ENCODE assay signal across 24 cellular contexts in the genomic region with DNA sequence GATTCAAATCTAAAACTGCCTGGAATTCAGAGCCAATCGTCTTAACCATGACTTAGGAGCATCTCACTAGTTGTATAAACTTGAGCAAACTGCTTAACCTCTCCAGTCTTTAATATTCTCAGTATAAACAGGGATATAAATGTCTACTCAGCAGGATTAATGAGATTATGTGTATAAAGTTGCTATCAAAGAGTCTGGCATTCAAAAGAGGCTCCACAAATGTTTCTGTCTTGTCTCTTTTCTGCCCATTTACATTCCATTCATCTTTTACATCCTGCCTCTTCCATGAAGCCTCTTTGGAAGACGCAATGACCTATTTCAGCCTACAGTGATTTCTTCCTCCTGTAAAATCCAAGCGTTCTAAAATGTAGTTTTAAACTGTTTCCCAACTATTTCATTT.
"Had no signal": no experiment of that assay in that cellular context is flagged by ENCODE, and none has a peak within 500 bp of the region (broad histone marks: within the 10 kb centered on the region; RNA-seq: fewer than 3 reads in every experiment).

No MANE protein-coding gene starts in this region.

- H3K4me3 ChIP-seq: MG63 had no signal

- H3K4me3 Mint-ChIP-seq: activated B cell treated with CpG ODN at 0.5 μM for 24 hours; activated CD4-positive, alpha-beta memory T cell treated with anti-CD3 and anti-CD28 coated beads for 36 hours; activated CD4-positive, alpha-beta T cell treated with anti-CD3 and anti-CD28 coated beads, Interleukin-2, amount 10 ng/mL, durations not matched to agents 7 days and 5 days; activated naive CD4-positive, alpha-beta T cell treated with anti-CD3 and anti-CD28 coated beads for 36 hours; activated naive CD8-positive, alpha-beta T cell; activated T-cell treated with anti-CD3 and anti-CD28 coated beads, Interleukin-2, amount 50 U/mL, for 4 hours; activated T-helper 17 cell treated with anti-CD3 and anti-CD28 coated beads, Interleukin-2, amount 50 U/mL, for 72 hours; T-cell had no signal

- H3K27me3 ChIP-seq: MG63 had no signal

- H3K27ac Mint-ChIP-seq: activated B cell treated with CpG ODN at 0.5 μM for 24 hours; activated CD4-positive, alpha-beta memory T cell treated with anti-CD3 and anti-CD28 coated beads for 36 hours; activated CD4-positive, alpha-beta T cell treated with anti-CD3 and anti-CD28 coated beads, Interleukin-2, amount 10 ng/mL, durations not matched to agents 7 days and 5 days; activated naive CD4-positive, alpha-beta T cell treated with anti-CD3 and anti-CD28 coated beads for 36 hours; activated naive CD8-positive, alpha-beta T cell; activated T-helper 17 cell treated with anti-CD3 and anti-CD28 coated beads, Interleukin-2, amount 50 U/mL, for 72 hours; T-cell had no signal

- ATAC-seq: activated T-cell treated with anti-CD3 and anti-CD28 coated beads, Interleukin-2, amount 50 U/mL, for 4 hours; activated T-helper 17 cell treated with anti-CD3 and anti-CD28 coated beads, Interleukin-2, amount 50 U/mL, for 72 hours; PC-3; T-cell had no signal

- H3K27me3 Mint-ChIP-seq: activated B cell treated with CpG ODN at 0.5 μM for 24 hours; activated CD4-positive, alpha-beta memory T cell treated with anti-CD3 and anti-CD28 coated beads for 36 hours; activated CD4-positive, alpha-beta T cell treated with anti-CD3 and anti-CD28 coated beads, Interleukin-2, amount 10 ng/mL, durations not matched to agents 7 days and 5 days; activated naive CD8-positive, alpha-beta T cell; activated T-helper 17 cell treated with anti-CD3 and anti-CD28 coated beads, Interleukin-2, amount 50 U/mL, for 72 hours; T-cell had no signal

- H3K4me1 Mint-ChIP-seq: activated CD4-positive, alpha-beta T cell treated with anti-CD3 and anti-CD28 coated beads, Interleukin-2, amount 10 ng/mL, durations not matched to agents 7 days and 5 days; activated T-helper 17 cell treated with anti-CD3 and anti-CD28 coated beads, Interleukin-2, amount 50 U/mL, for 72 hours; T-cell had no signal

- H3K36me3 ChIP-seq: MG63 had no signal

- H3K9me3 Mint-ChIP-seq: activated B cell treated with CpG ODN at 0.5 μM for 24 hours; activated CD4-positive, alpha-beta T cell treated with anti-CD3 and anti-CD28 coated beads, Interleukin-2, amount 10 ng/mL, durations not matched to agents 7 days and 5 days; activated naive CD4-positive, alpha-beta T cell treated with anti-CD3 and anti-CD28 coated beads for 36 hours; activated T-cell treated with anti-CD3 and anti-CD28 coated beads, Interleukin-2, amount 50 U/mL, for 4 hours; activated T-helper 17 cell treated with anti-CD3 and anti-CD28 coated beads, Interleukin-2, amount 50 U/mL, for 72 hours had no signal

- DNase-seq: activated B cell treated with CpG ODN at 0.5 μM for 24 hours; activated CD4-positive, alpha-beta memory T cell treated with anti-CD3 and anti-CD28 coated beads for 36 hours; activated CD4-positive, alpha-beta T cell treated with anti-CD3 and anti-CD28 coated beads, Interleukin-2, amount 10 ng/mL, durations not matched to agents 7 days and 5 days; activated CD8-positive, alpha-beta memory T cell treated with anti-CD3 and anti-CD28 coated beads for 24 hours; activated gamma-delta T cell; activated naive CD4-positive, alpha-beta T cell treated with anti-CD3 and anti-CD28 coated beads for 36 hours; activated T-cell treated with anti-CD3 and anti-CD28 coated beads, Interleukin-2, amount 50 U/mL, for 4 hours; MV-4-11; NCI-H1092 treated with DMSO at 0.1 percent for 48 hours; NCI-H1417 treated with DMSO at 0.1 percent for 48 hours; NCI-H2029 treated with DMSO at 0.1 percent for 48 hours; NCI-H345; NCI-H510A; NCI-H526 treated with DMSO at 0.1 percent for 48 hours; SHP77 treated with DMSO at 0.1 percent for 48 hours; T-cell; T-helper 2 cell; T1000 had no signal

- H3K36me3 Mint-ChIP-seq: activated CD4-positive, alpha-beta memory T cell treated with anti-CD3 and anti-CD28 coated beads for 36 hours had no signal

- FAIRE-seq: RCC 7860, TTC549 had no signal
